Comparison of ENCODE assay signal across 1 cellular context in the genomic region with DNA sequence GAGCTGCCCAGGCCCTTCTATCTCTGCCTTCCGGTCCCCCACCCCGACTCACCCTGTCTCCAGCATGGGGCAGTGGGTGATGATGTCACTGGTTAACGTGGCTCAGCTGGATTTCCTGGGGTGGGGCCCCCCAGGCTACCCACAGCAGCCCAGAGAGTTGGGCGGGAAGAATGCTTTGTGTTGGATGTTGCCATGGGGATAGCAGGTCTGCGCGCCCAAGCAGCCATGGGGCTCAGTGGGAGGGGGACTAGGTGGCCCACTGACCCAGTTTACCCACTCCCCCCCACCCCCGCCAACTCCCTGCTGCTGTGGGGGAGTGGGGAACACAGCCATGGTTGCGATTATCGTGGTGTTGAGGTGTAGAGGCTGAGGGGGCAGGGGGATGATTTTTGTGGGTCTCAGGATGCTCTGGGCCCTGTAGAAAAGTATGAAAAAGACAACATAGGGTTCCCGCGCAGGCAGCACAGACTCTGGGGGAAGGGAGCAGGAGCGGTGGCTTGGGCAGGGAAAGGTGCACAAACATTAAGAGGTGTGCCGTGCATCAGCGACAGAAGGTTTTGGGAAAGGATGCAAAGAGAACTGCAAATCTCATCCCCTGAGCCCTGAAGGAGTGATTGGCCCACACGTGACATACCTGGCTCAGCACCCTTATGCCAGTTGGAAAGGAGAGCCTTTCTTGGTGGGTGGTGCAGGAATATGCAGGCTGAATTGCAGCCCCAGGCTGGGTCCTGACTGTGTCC.
TF ChIP-seq lines count a peak whose summit lies in the region.

No MANE protein-coding gene starts in this region.

TF ChIP-seq in HEK293, 187 proteins besides CTCF, POLR2A, EP300 and RAD21 (continued from another document):
- TF ChIP-seq, protein P1, sequence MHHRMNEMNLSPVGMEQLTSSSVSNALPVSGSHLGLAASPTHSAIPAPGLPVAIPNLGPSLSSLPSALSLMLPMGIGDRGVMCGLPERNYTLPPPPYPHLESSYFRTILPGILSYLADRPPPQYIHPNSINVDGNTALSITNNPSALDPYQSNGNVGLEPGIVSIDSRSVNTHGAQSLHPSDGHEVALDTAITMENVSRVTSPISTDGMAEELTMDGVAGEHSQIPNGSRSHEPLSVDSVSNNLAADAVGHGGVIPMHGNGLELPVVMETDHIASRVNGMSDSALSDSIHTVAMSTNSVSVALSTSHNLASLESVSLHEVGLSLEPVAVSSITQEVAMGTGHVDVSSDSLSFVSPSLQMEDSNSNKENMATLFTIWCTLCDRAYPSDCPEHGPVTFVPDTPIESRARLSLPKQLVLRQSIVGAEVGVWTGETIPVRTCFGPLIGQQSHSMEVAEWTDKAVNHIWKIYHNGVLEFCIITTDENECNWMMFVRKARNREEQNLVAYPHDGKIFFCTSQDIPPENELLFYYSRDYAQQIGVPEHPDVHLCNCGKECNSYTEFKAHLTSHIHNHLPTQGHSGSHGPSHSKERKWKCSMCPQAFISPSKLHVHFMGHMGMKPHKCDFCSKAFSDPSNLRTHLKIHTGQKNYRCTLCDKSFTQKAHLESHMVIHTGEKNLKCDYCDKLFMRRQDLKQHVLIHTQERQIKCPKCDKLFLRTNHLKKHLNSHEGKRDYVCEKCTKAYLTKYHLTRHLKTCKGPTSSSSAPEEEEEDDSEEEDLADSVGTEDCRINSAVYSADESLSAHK (tag by site-specific recombination; IDR thresholded peaks at IDR 0.05): no peak
- TF ChIP-seq ZNF664 (tag by site-specific recombination; IDR thresholded peaks at IDR 0.05): no peak
- TF ChIP-seq ZNF311 (tag by site-specific recombination; IDR thresholded peaks at IDR 0.05; ENCODE audit: borderline replicate concordance): no peak
- TF ChIP-seq, protein P2, sequence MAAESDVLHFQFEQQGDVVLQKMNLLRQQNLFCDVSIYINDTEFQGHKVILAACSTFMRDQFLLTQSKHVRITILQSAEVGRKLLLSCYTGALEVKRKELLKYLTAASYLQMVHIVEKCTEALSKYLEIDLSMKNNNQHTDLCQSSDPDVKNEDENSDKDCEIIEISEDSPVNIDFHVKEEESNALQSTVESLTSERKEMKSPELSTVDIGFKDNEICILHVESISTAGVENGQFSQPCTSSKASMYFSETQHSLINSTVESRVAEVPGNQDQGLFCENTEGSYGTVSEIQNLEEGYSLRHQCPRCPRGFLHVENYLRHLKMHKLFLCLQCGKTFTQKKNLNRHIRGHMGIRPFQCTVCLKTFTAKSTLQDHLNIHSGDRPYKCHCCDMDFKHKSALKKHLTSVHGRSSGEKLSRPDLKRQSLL (tag by site-specific recombination; IDR thresholded peaks at IDR 0.05): no peak
- no peak for TF ChIP-seq ZNF473 (tag by site-specific recombination; IDR thresholded peaks at IDR 0.05)
- TF ChIP-seq, protein P3, sequence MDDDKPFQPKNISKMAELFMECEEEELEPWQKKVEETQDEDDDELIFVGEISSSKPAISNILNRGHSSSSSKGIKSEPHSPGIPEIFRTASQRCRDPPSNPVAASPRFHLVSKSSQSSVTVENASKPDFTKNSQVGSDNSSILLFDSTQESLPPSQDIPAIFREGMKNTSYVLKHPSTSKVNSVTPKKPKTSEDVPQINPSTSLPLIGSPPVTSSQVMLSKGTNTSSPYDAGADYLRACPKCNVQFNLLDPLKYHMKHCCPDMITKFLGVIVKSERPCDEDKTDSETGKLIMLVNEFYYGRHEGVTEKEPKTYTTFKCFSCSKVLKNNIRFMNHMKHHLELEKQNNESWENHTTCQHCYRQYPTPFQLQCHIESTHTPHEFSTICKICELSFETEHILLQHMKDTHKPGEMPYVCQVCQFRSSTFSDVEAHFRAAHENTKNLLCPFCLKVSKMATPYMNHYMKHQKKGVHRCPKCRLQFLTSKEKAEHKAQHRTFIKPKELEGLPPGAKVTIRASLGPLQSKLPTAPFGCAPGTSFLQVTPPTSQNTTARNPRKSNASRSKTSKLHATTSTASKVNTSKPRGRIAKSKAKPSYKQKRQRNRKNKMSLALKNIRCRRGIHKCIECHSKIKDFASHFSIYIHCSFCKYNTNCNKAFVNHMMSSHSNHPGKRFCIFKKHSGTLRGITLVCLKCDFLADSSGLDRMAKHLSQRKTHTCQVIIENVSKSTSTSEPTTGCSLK (tag by site-specific recombination; IDR thresholded peaks at IDR 0.05): no peak
- TF ChIP-seq, protein P4, sequence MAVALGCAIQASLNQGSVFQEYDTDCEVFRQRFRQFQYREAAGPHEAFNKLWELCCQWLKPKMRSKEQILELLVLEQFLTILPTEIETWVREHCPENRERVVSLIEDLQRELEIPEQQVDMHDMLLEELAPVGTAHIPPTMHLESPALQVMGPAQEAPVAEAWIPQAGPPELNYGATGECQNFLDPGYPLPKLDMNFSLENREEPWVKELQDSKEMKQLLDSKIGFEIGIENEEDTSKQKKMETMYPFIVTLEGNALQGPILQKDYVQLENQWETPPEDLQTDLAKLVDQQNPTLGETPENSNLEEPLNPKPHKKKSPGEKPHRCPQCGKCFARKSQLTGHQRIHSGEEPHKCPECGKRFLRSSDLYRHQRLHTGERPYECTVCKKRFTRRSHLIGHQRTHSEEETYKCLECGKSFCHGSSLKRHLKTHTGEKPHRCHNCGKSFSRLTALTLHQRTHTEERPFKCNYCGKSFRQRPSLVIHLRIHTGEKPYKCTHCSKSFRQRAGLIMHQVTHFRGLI (tag by site-specific recombination; IDR thresholded peaks at IDR 0.05): no peak
- TF ChIP-seq ZNF785 (tag by site-specific recombination; IDR thresholded peaks at IDR 0.05): no peak
- TF ChIP-seq ZNF223 (tag by site-specific recombination; IDR thresholded peaks at IDR 0.05): no peak
- TF ChIP-seq, protein P5, sequence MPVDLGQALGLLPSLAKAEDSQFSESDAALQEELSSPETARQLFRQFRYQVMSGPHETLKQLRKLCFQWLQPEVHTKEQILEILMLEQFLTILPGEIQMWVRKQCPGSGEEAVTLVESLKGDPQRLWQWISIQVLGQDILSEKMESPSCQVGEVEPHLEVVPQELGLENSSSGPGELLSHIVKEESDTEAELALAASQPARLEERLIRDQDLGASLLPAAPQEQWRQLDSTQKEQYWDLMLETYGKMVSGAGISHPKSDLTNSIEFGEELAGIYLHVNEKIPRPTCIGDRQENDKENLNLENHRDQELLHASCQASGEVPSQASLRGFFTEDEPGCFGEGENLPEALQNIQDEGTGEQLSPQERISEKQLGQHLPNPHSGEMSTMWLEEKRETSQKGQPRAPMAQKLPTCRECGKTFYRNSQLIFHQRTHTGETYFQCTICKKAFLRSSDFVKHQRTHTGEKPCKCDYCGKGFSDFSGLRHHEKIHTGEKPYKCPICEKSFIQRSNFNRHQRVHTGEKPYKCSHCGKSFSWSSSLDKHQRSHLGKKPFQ (tag by site-specific recombination; IDR thresholded peaks at IDR 0.05): no peak
- TF ChIP-seq, protein P6, sequence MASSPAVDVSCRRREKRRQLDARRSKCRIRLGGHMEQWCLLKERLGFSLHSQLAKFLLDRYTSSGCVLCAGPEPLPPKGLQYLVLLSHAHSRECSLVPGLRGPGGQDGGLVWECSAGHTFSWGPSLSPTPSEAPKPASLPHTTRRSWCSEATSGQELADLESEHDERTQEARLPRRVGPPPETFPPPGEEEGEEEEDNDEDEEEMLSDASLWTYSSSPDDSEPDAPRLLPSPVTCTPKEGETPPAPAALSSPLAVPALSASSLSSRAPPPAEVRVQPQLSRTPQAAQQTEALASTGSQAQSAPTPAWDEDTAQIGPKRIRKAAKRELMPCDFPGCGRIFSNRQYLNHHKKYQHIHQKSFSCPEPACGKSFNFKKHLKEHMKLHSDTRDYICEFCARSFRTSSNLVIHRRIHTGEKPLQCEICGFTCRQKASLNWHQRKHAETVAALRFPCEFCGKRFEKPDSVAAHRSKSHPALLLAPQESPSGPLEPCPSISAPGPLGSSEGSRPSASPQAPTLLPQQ (tag by site-specific recombination; IDR thresholded peaks at IDR 0.05): peak; percentile 89
- TF ChIP-seq ZNF777 (tag by site-specific recombination; IDR thresholded peaks at IDR 0.05; ENCODE audit: borderline replicate concordance): no peak
- no peak for TF ChIP-seq ZNF600 (tag by site-specific recombination; IDR thresholded peaks at IDR 0.05)
- TF ChIP-seq KLF1 (tag by site-specific recombination; IDR thresholded peaks at IDR 0.05): peak; percentile 69
- TF ChIP-seq ZNF132 (tag by site-specific recombination; IDR thresholded peaks at IDR 0.05; ENCODE audit: borderline replicate concordance): no peak
- TF ChIP-seq, protein P7, sequence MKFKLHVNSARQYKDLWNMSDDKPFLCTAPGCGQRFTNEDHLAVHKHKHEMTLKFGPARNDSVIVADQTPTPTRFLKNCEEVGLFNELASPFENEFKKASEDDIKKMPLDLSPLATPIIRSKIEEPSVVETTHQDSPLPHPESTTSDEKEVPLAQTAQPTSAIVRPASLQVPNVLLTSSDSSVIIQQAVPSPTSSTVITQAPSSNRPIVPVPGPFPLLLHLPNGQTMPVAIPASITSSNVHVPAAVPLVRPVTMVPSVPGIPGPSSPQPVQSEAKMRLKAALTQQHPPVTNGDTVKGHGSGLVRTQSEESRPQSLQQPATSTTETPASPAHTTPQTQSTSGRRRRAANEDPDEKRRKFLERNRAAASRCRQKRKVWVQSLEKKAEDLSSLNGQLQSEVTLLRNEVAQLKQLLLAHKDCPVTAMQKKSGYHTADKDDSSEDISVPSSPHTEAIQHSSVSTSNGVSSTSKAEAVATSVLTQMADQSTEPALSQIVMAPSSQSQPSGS (tag by site-specific recombination; IDR thresholded peaks at IDR 0.05; ENCODE audit: low read depth): peak; percentile 75
- TF ChIP-seq, protein P8, sequence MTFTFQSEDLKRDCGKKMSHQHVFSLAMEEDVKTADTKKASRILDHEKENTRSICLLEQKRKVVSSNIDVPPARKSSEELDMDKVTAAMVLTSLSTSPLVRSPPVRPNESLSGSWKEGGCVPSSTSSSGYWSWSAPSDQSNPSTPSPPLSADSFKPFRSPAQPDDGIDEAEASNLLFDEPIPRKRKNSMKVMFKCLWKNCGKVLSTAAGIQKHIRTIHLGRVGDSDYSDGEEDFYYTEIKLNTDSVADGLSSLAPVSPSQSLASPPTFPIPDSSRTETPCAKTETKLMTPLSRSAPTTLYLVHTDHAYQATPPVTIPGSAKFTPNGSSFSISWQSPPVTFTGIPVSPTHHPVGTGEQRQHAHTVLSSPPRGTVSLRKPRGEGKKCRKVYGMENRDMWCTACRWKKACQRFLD (tag by site-specific recombination; IDR thresholded peaks at IDR 0.05): no peak
- TF ChIP-seq ZNF23 (tag by site-specific recombination; IDR thresholded peaks at IDR 0.05; ENCODE audit: borderline replicate concordance): no peak
- TF ChIP-seq ZNF555 (tag by site-specific recombination; conservative IDR thresholded peaks at IDR 0.05): no peak
- no peak for TF ChIP-seq ZNF335 (tag by site-specific recombination; conservative IDR thresholded peaks at IDR 0.05)
- no peak for TF ChIP-seq ZSCAN30 (tag by site-specific recombination; IDR thresholded peaks at IDR 0.05)
TF ChIP-seq in HEK293: peak in this region for 11.
